ENCODE assay signal across 20 cellular contexts in genomic region chr6:7902221-7902620, GRCh38. TPM values are rescaled to one million over a fixed set of nuclear protein-coding genes. Genes with fewer than 3 reads are reported as not detected.
A peak's percentile ranks its signal among the peaks of the same experiment; 100 is the strongest.
DNase-seq lines count a peak whose midpoint lies in the region; ATAC-seq, FAIRE-seq and TF ChIP-seq lines count a peak whose summit lies in the region.
"Had no signal": no experiment of that assay in that cellular context is flagged by ENCODE, and none has a peak within 500 bp of the region (broad histone marks: within the 10 kb centered on the region; RNA-seq: fewer than 3 reads in every experiment).

No MANE protein-coding gene starts in this region.

- no peak for FAIRE-seq in GM12892 (lab: Jason Lieb, UNC)
- no peak for FAIRE-seq in GM12878 (lab: Jason Lieb, UNC)
- FAIRE-seq: RCC 7860 had no signal

- H3K4me2 ChIP-seq in KMS-11 (peak overlapping the region; percentile 81), GM12878 (ENCODE audit: control insufficient read depth, insufficient read depth) (no peak overlapping the region)

- peaks cover 100% of the 10 kb centered on the region for H3K4me1 ChIP-seq in KMS-11 (ENCODE audit: low read depth, poor library complexity, severe bottlenecking)
- H3K4me1 ChIP-seq in GM12878 (ENCODE audit: control insufficient read depth, insufficient read depth, low read length) = peaks cover 26% of the 10 kb centered on the region
- H3K4me1 ChIP-seq in foreskin keratinocyte = no peaks in the 10 kb centered on the region

- H3K9me3 Mint-ChIP-seq in glutamatergic neuron (ENCODE audit: unreplicated experiment) = peaks cover 3% of the 10 kb centered on the region
- H3K9me3 Mint-ChIP-seq: CD4-positive, CD25-positive, alpha-beta regulatory T cell had no signal

- H4K20me1 ChIP-seq in KMS-11 (ENCODE audit: insufficient read depth) (peaks cover 28% of the 10 kb centered on the region), GM12878 (ENCODE audit: control insufficient read depth, insufficient read depth) (peaks cover 9% of the 10 kb centered on the region)

- H3K36me3 ChIP-seq in KMS-11 (ENCODE audit: insufficient read depth) (peaks cover 34% of the 10 kb centered on the region; the same call in 1 of the 2 replicates), GM12878 (ENCODE audit: control insufficient read depth in 2 of 2, insufficient read depth in 2 of 2, low read length in 1 of 2) (peaks cover 19 to 51% of the 10 kb centered on the region in 2 experiments)

- no peak overlapping the region for H3K4me3 Mint-ChIP-seq in glutamatergic neuron (ENCODE audit: unreplicated experiment)
- H3K4me3 Mint-ChIP-seq: B cell had no signal

- no TSS peak for BruUV-seq in GM12878 (replicated peaks; lab: Mats Ljungman, UMichigan)

- no peak for TF ChIP-seq EP300 in GM12878 (IDR thresholded peaks at IDR 0.05; ENCODE audit: borderline replicate concordance in 1 of 2, control insufficient read depth in 1 of 2, low read depth in 2 of 2, low read length in 2 of 2)

- TF ChIP-seq POLR2A in GM12892 (IDR thresholded peaks at IDR 0.05; ENCODE audit: low read depth, low read length) (0 out of 2 replicates have a peak, but pooled peaks have one; percentile 2), GM12878 (IDR thresholded peaks at IDR 0.05; ENCODE audit: low read depth, low read length) (no peak)

- H3K27me3 ChIP-seq in KMS-11 (ENCODE audit: insufficient read depth, low read depth) (no peaks in the 10 kb centered on the region; the same call in 1 of the 2 replicates), GM12878 (replicated peaks in 1 of 2; ENCODE audit: control insufficient read depth in 2 of 2, insufficient read depth in 2 of 2, low read length in 1 of 2) (no peaks in the 10 kb centered on the region), foreskin keratinocyte (no peaks in the 10 kb centered on the region)

- H3K27ac ChIP-seq in KMS-11 = peak overlapping the region; percentile 91
- H3K27ac ChIP-seq in GM12878 (ENCODE audit: control insufficient read depth, insufficient read depth) = no peak overlapping the region
- no peak overlapping the region for H3K27ac ChIP-seq in foreskin keratinocyte
- H3K27ac ChIP-seq: SK-N-MC had no signal

- no peak for DNase-seq in GM12892 (ENCODE audit: insufficient read length)
- no peak for DNase-seq in GM12878 (ENCODE audit: low read depth, low spot score)
- DNase-seq in foreskin keratinocyte = peak; percentile 16 to 37
- no peak for DNase-seq in GF-D8 (lab: John Stamatoyannopoulos, UW)
- no peak for DNase-seq in NCI-H2081 (lab: John Stamatoyannopoulos, UW)
- DNase-seq in glutamatergic neuron = no peak
- DNase-seq: CD4-positive, CD25-positive, alpha-beta regulatory T cell; COR-L47; DMS 273 treated with DMSO at 0.1 percent for 48 hours; DND-41; KBM-7; NCI-H1417; NCI-H187; NCI-H226; NCI-H526; Right ventricle myocardium superior had no signal

- SMC1A ChIA-PET in GM12878 (lab: Charles Lee; ENCODE audit: uncharacterized antibody, unreplicated experiment) = interaction anchor here (1.4 to 2.0 kb wide), 2 partner anchors 12 to 90 kb away, joined by 3 to 6 read pairs; no protein-coding TSS in a partner anchor

- H3K4me1 Mint-ChIP-seq in glutamatergic neuron (ENCODE audit: low read depth, unreplicated experiment) = peaks cover 7% of the 10 kb centered on the region

- ATAC-seq in GM12878 (no peak), foreskin keratinocyte (peak; percentile 53)

- H3K79me2 ChIP-seq in KMS-11 (ENCODE audit: insufficient read depth, low read depth) (peaks cover 98% of the 10 kb centered on the region), GM12878 (ENCODE audit: control insufficient read depth, insufficient read depth, low read length) (peaks cover 26% of the 10 kb centered on the region)

- H2AFZ ChIP-seq in KMS-11 (ENCODE audit: low read depth) (no peak overlapping the region), GM12878 (ENCODE audit: control insufficient read depth, low read depth, low read length) (no peak overlapping the region)

- intact Hi-C loops in GM12878 (cut with micrococcal nuclease; ENCODE audit: unreplicated experiment) = no loop called here

- H3K9me3 ChIP-seq in GM12878 (replicated peaks; ENCODE audit: control insufficient read depth, insufficient read depth, low read length) = no peaks in the 10 kb centered on the region

- WGBS in GM12878 (ENCODE audit: insufficient coverage, insufficient replicate concordance, low lambda C conversion rate, missing lambda C conversion rate) = 96% methylated on average over 8 of the region's 8 CpGs

- CTCF ChIA-PET in GM12878 (lab: Yijun Ruan, JAX) = interaction anchor here (0.8 kb wide), 1 partner anchor 104 kb away, joined by 4 read pairs; no protein-coding TSS in a partner anchor

- H3K4me3 ChIP-seq in KMS-11 (IDR thresholded peaks at IDR 0.05; ENCODE audit: insufficient read depth, low read depth, low read length) (no peak overlapping the region), GM12878 (no peak overlapping the region)
- H3K4me3 ChIP-seq: SK-N-MC had no signal

- in situ Hi-C loops in GM12878 (cut with MboI) = no loop called here

- POLR2A ChIA-PET in GM12878 (lab: Charles Lee) = no interaction called here

- H3K27ac Mint-ChIP-seq in glutamatergic neuron (ENCODE audit: unreplicated experiment) = no peak overlapping the region
- H3K27ac Mint-ChIP-seq: B cell had no signal

- TF ChIP-seq CTCF in KMS-11 (conservative IDR thresholded peaks at IDR 0.05; ENCODE audit: low read depth, low read length) (no peak), GM12878 (IDR thresholded peaks at IDR 0.05 in 2 of 3, conservative IDR thresholded peaks at IDR 0.05 in 1 of 3; ENCODE audit: control insufficient read depth in 2 of 3, extremely low read depth in 1 of 3, insufficient read depth in 1 of 3, low read depth in 3 of 3, low read length in 3 of 3) (no peak), foreskin keratinocyte (conservative IDR thresholded peaks at IDR 0.05) (no peak), glutamatergic neuron (IDR thresholded peaks at IDR 0.05; ENCODE audit: partially characterized antibody, unreplicated experiment) (no peak)

- H3K9ac ChIP-seq in KMS-11 (peak overlapping the region; percentile 95; the same call in 1 of the 2 replicates), GM12878 (ENCODE audit: control insufficient read depth, insufficient read depth, low read length) (no peak overlapping the region)

- no peaks in the 10 kb centered on the region for H3K27me3 Mint-ChIP-seq in glutamatergic neuron (ENCODE audit: unreplicated experiment)
- H3K27me3 Mint-ChIP-seq: B cell; CD4-positive, CD25-positive, alpha-beta regulatory T cell had no signal

- RAD21 ChIA-PET in GM12878 (lab: Charles Lee; ENCODE audit: unreplicated experiment) = no interaction called here

- peaks cover 4% of the 10 kb centered on the region for H3K36me3 Mint-ChIP-seq in glutamatergic neuron (ENCODE audit: unreplicated experiment)

- TF ChIP-seq RAD21 in GM12878 (IDR thresholded peaks at IDR 0.05; ENCODE audit: insufficient read depth, low read depth, low read length) = no peak

TF ChIP-seq in GM12878, 131 proteins besides CTCF, POLR2A, EP300 and RAD21:
- TF ChIP-seq KDM1A (IDR thresholded peaks at IDR 0.05; ENCODE audit: borderline replicate concordance) (no peak), SMAD5 (IDR thresholded peaks at IDR 0.05; ENCODE audit: low read depth) (peak; percentile 1; the same call in 1 of the 2 replicates)

RNA-seq across cellular contexts. Expression of gene TXNDC5, which starts 8.4 kb away (rescaled TPM):
- 74.8 TPM for polyA plus RNA-seq in GM12892 (2012; ENCODE audit: missing spikeins)
- 52.5 and 54.0 TPM in 2 replicates for total RNA-seq in GM12878 (2013; cell fraction: nucleolus; rRNA removed)
- total RNA-seq in GM12878 (2014; rRNA removed) (173 and 181 TPM in 2 replicates), GM12878 (2014; rRNA removed; fragmentation: Illumina TruSeq; extraction: Trizol) (128 and 143 TPM in 2 replicates), GM12878 (2021) (131 and 143 TPM in 2 replicates), foreskin keratinocyte (157 and 159 TPM in 2 replicates), glutamatergic neuron (ENCODE audit: unreplicated experiment) (25.3 TPM)
- polyA plus RNA-seq in GM12878 (2011; ENCODE audit: low read depth) = 122 TPM
- polyA plus RNA-seq in GM12878 (2011; rRNA removed) (38.2 and 50.1 TPM in 2 replicates), GM12878 (2014; fragmentation: Illumina TruSeq; extraction: Trizol) (135 and 145 TPM in 2 replicates), GM12878 (2014; fragmentation: Nextera tagmentation; extraction: Ambion mirVana) (10 to 100 TPM; 38.1 to 46.7 TPM), GM12878 (2014; rRNA removed) (122 and 129 TPM in 2 replicates), GM12878 (2016; fragmentation: Nextera tagmentation; extraction: Ambion mirVana) (100 to 1,000 TPM in 1 of 2 experiments, 1 to 10 TPM in 1; 7.2 to 165 TPM), foreskin keratinocyte (94.9 and 110 TPM in 2 replicates)
- polyA plus RNA-seq in GM12878 (2011; cell fraction: cytosol; rRNA removed) = 47.0 and 47.9 TPM in 2 replicates
- polyA plus RNA-seq in GM12878 (2011; cell fraction: nucleus; rRNA removed) = 30.6 and 39.9 TPM in 2 replicates
- polyA plus RNA-seq in GM12878 (2012) = 117 and 141 TPM in 2 replicates
- 39.4 and 40.8 TPM in 2 replicates for polyA minus RNA-seq in GM12878 (2011; rRNA and poly(A)+ RNA removed)
- 15.0 and 18.6 TPM in 2 replicates for polyA minus RNA-seq in GM12878 (2011; cell fraction: cytosol; rRNA and poly(A)+ RNA removed)
- 9.7 and 14.4 TPM in 2 replicates for polyA minus RNA-seq in GM12878 (2011; cell fraction: nucleus; rRNA and poly(A)+ RNA removed)

Comparison
In these comparisons a context has a peak if more than half of its experiments do, and no peak if none do; other contexts are left out.
1. DNase-seq: peak in foreskin keratinocyte (2 of 2); none in GM12892 (single experiment), GM12878 (single experiment), GF-D8 (single experiment), NCI-H2081 (0 of 2) and glutamatergic neuron (single experiment).